In the genomic region with DNA sequence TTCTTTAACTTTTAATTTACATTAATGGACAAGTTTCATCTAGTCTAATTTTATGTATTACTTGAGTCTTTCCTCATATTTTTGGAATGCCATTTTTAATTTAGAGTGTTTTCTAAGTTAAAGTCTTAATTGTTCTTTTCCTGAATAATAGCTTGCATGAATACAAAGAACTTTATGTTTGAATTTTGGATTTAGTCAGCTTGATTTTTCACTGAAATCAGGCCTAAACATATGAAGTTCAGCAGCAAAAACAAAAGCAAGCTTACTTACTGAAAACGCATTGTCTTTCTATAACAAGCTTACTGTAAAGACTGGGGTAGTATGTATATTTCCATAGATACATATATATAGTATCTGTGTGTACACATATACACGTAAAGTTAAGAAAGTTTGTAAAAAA, we compare ENCODE assay signal across 25 cellular contexts.
"Had no signal": no experiment of that assay in that cellular context is flagged by ENCODE, and none has a peak within 500 bp of the region (broad histone marks: within the 10 kb centered on the region; RNA-seq: fewer than 3 reads in every experiment).

No MANE protein-coding gene starts in this region.

- H3K27ac ChIP-seq: neural progenitor cell, right lobe of liver, skin epidermis had no signal

- DNase-seq: activated CD4-positive, alpha-beta memory T cell treated with anti-CD3 and anti-CD28 coated beads, Interleukin-2, amount 10 ng/mL, durations not matched to agents 7 days and 5 days; activated CD4-positive, alpha-beta T cell treated with anti-CD3 and anti-CD28 coated beads for 1 hour; activated CD4-positive, alpha-beta T cell treated with anti-CD3 and anti-CD28 coated beads, Interleukin-2, amount 10 ng/mL, durations not matched to agents 7 days and 5 days; activated gamma-delta T cell treated with Interleukin-2 at 50 U/mL for 16 hours; activated naive CD4-positive, alpha-beta T cell treated with anti-CD3 and anti-CD28 coated beads, Interleukin-2, amount 50 U/mL, for 16 hours; activated T-cell treated with anti-CD3 and anti-CD28 coated beads, Interleukin-2, amount 50 U/mL, for 4 hours; amniotic stem cell; central memory CD4-positive, alpha-beta T cell; effector CD4-positive, alpha-beta T cell; esophagus squamous epithelium; foreskin melanocyte; natural killer cell; occipital lobe; right lobe of liver; stimulated activated CD4-positive, alpha-beta T cell treated with anti-CD3 and anti-CD28 coated beads, Interleukin-12 subunit alpha, Interleukin-12 subunit beta, amount 100 ng/mL, for 4 hours; stimulated activated CD4-positive, alpha-beta T cell treated with anti-CD3 and anti-CD28 coated beads, Interleukin-4, amount 100 ng/mL, for 1 hour; SW 1271; T1000; thyroid gland had no signal

- H3K27me3 ChIP-seq: esophagus squamous epithelium, hepatocyte, neural progenitor cell, right lobe of liver, thyroid gland had no signal

- H3K9me3 ChIP-seq: right lobe of liver, thyroid gland had no signal

- ATAC-seq: activated T-cell treated with anti-CD3 and anti-CD28 coated beads, Interleukin-2, amount 50 U/mL, for 4 hours; activated T-helper 17 cell treated with anti-CD3 and anti-CD28 coated beads, Interleukin-2, amount 50 U/mL, for 72 hours; natural killer cell; right lobe of liver; stimulated activated effector memory CD8-positive, alpha-beta T cell treated with anti-CD3 and anti-CD28 coated beads, Interleukin-12 subunit alpha, Interleukin-12 subunit beta, amount 100 ng/mL, for 72 hours; WTC11 had no signal

- H3K36me3 ChIP-seq: esophagus squamous epithelium, neural progenitor cell, right lobe of liver, thyroid gland had no signal

- H3K4me1 ChIP-seq: neural progenitor cell, right lobe of liver had no signal

- H3K4me3 ChIP-seq: esophagus squamous epithelium, hepatocyte, neural progenitor cell, right lobe of liver, skin epidermis, thyroid gland had no signal
